ENCODE assay signal across 8 cellular contexts in the genomic region with DNA sequence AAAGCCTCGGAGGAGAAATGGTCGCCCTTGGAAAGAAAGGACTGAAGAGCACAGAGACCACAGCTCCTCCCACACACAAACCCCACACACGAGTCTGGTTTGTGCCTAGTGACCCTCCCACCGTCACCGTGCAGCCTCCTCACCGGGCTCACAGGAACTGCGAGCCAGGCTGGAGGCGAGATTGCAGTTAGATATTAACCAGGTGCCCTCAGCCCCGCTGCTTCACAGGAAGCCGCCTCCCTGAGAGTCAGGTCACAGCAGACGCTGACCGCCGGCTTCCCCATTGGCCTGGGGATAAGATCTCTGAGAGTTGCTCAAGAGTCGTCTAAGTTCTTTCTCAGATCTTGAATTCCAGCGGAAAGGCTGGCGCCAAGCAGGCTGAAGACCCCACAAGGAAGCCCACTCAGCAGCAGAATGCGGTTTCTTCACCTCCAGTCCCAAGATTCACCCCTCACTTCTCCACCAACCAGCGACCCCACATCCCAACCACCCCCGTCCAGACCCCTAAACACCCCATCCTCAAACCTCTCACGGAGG. TPM values are rescaled to one million over a fixed set of nuclear protein-coding genes. Genes with fewer than 3 reads are reported as not detected.
DNase-seq lines count a peak whose midpoint lies in the region; ATAC-seq, FAIRE-seq and TF ChIP-seq lines count a peak whose summit lies in the region.

No MANE protein-coding gene starts in this region.

- H3K27me3 ChIP-seq in dorsolateral prefrontal cortex (no peaks in the 10 kb centered on the region), right lobe of liver (no peaks in the 10 kb centered on the region)

- peak overlapping the region in 47 of 59 donors; percentile 45 to 95 (median 82) for H3K27ac ChIP-seq in dorsolateral prefrontal cortex
- peak overlapping the region; percentile 94 to 99 (median 97) for H3K27ac ChIP-seq in right lobe of liver

- ATAC-seq in GM21825 (IDR thresholded peaks at IDR 0.05; ENCODE audit: unreplicated experiment), result peak; percentile 54
- ATAC-seq in right lobe of liver, result peak; percentile 65 to 74 (median 74)

- H3K4me3 ChIP-seq in dorsolateral prefrontal cortex (peak overlapping the region; percentile 71 to 100 (median 97)), right lobe of liver (peak overlapping the region; percentile 98 to 100 (median 100))

- DNase-seq in G401 (ENCODE audit: low spot score) (peak; percentile 48), MV-4-11 (lab: John Stamatoyannopoulos, UW) (peak; percentile 80), dorsolateral prefrontal cortex (peak in 7 of 10 donors; percentile 12 to 53 (median 41)), right lobe of liver (peak; percentile 92 to 96 (median 96)), D721Med (ENCODE audit: insufficient read length, low spot score) (no peak)
- DNase-seq in activated CD4-positive, alpha-beta T cell treated with anti-CD3 and anti-CD28 coated beads for 4 hours, result peak; percentile 25 to 44
- DNase-seq in stimulated activated CD4-positive, alpha-beta T cell treated with anti-CD3 and anti-CD28 coated beads, Interleukin-4, amount 100 ng/mL, for 48 hours (ENCODE audit: low read depth in 2 of 2), result peak; percentile 30 to 34

- no peak for FAIRE-seq in D721Med (lab: Jason Lieb, UNC)

- TF ChIP-seq POLR2A in right lobe of liver (IDR thresholded peaks at IDR 0.05), result peak; percentile 51

- WGBS in right lobe of liver (ENCODE audit: insufficient coverage, low coverage, low lambda C conversion rate, missing lambda C conversion rate), result 1% methylated on average over 20 of the region's 20 CpGs

- peaks cover 0 to 38% (median 6%) of the 10 kb centered on the region in 4 donors for H3K4me1 ChIP-seq in right lobe of liver

- no peaks in the 10 kb centered on the region for H3K9me3 ChIP-seq in right lobe of liver

- in situ Hi-C loops in G401 (cut with HindIII; ENCODE audit: low sequenced_read_pairs), result no loop called here

- H3K36me3 ChIP-seq in right lobe of liver, result peaks cover 0 to 4% (median 0%) of the 10 kb centered on the region in 4 donors

- TF ChIP-seq CTCF in dorsolateral prefrontal cortex (IDR thresholded peaks at IDR 0.05 in 54 of 56, conservative IDR thresholded peaks at IDR 0.05 in 2 of 56; ENCODE audit: low read depth in 1 of 56, partially characterized antibody in 56 of 56) (no peak), right lobe of liver (IDR thresholded peaks at IDR 0.05) (no peak), D721Med (IDR thresholded peaks at IDR 0.05; ENCODE audit: insufficient read depth, missing control alignments) (no peak)

- intact Hi-C loops in dorsolateral prefrontal cortex (cut with DNase I), result loop anchor here in 1 of 2 donors (5.0 kb wide), 2 partner anchors 38 to 73 kb away; a partner anchor contains a TSS
- intact Hi-C loops in right lobe of liver (cut with DNase I), result no loop called here

RNA-seq across cellular contexts. Expression of a gene that starts 0.8 kb away (rescaled TPM):
- total RNA-seq in G401 (2014; rRNA removed; shearing (Covaris generic)), result 3.5 and 9.3 TPM in 2 replicates
- total RNA-seq in dorsolateral prefrontal cortex (10 to 100 TPM in 119 of 120 experiments, 1 to 10 TPM in 1; 8.7 to 28.5 (median 16.1) TPM), right lobe of liver (10 to 100 TPM in 1 of 6 experiments, 1 to 10 TPM in 5; 4.9 to 11.6 (median 6.2) TPM)

RNA-seq across cellular contexts. Expression of a gene that starts 39.6 kb away (rescaled TPM):
- 0.14 and 0.18 TPM in 2 replicates for total RNA-seq in G401 (2014; rRNA removed; shearing (Covaris generic))
- total RNA-seq in dorsolateral prefrontal cortex (10 to 100 TPM in 1 of 120 experiments, 1 to 10 TPM in 119; 2.7 to 11.4 (median 5.3) TPM), right lobe of liver (1 to 10 TPM; 2.4 to 4.5 (median 3.6) TPM)
